ENCODE assay signal across 1 cellular context in genomic region chr12:100258127-100258526, GRCh38.
TF ChIP-seq lines count a peak whose summit lies in the region.

No MANE protein-coding gene starts in this region.

TF ChIP-seq in HEK293, 187 proteins besides CTCF, POLR2A, EP300 and RAD21 (continued from another document):
- TF ChIP-seq HOXD13 (CRISPR knock-in tag; IDR thresholded peaks at IDR 0.05; ENCODE audit: borderline replicate concordance) (no peak), IKZF3 (tag by site-specific recombination; IDR thresholded peaks at IDR 0.05) (no peak), PRDM1 (tag by site-specific recombination; IDR thresholded peaks at IDR 0.05) (peak; percentile 84), ZNF664 (tag by site-specific recombination; IDR thresholded peaks at IDR 0.05) (no peak)
- TF ChIP-seq, protein P1, sequence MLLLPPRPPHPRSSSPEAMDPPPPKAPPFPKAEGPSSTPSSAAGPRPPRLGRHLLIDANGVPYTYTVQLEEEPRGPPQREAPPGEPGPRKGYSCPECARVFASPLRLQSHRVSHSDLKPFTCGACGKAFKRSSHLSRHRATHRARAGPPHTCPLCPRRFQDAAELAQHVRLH (tag by site-specific recombination; IDR thresholded peaks at IDR 0.05), result no peak
